Comparison of ENCODE assay signal across 8 cellular contexts in the genomic region with DNA sequence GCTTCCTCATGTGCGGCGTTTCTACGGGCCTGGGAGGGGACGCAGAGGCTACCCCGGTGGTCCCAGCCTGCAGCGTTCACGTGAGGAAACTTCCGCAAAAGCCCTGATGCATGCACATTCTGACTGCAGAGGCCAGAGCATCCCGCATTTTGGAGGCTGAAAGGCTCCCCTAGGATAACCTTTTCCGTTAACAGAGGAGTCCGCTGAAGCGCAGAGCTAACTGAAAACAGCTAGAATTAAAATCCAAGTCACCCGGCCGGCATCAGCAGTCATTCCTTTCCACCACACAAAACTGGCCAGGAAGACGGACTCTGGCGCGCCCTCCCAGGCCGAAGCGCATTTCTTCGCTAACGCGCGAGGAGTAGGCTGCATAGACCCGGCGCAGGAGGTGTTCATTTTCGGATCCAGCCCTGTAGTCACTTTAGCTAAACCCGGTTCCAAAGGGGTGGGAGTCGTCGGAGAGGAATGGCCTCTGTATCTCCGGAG. TPM values are rescaled to one million over a fixed set of nuclear protein-coding genes. Genes with fewer than 3 reads are reported as not detected.
DNase-seq lines count a peak whose midpoint lies in the region; ATAC-seq and TF ChIP-seq lines count a peak whose summit lies in the region.

No MANE protein-coding gene starts in this region.

- no peak for TF ChIP-seq EP300 in gastroesophageal sphincter (IDR thresholded peaks at IDR 0.05)

- no peak for TF ChIP-seq POLR2A in gastroesophageal sphincter (IDR thresholded peaks at IDR 0.05)

- POLR2A ChIA-PET in CD4-positive, alpha-beta T cell (lab: Charles Lee): no interaction called here
- POLR2A ChIA-PET in activated CD8-positive, alpha-beta T cell treated with anti-CD3 and anti-CD28 coated beads for 36 hours (lab: Charles Lee): interaction anchor here (1.2 kb wide), 1 partner anchor 69 kb away, joined by 3 read pairs; no protein-coding TSS in a partner anchor
- POLR2A ChIA-PET in PC-9 (lab: Charles Lee; ENCODE audit: unreplicated experiment): no interaction called here

- H3K4me1 ChIP-seq in gastroesophageal sphincter (peaks cover 0 to 64% (median 6%) of the 10 kb centered on the region in 3 donors), PC-9 (replicated peaks; ENCODE audit: insufficient read depth) (0 out of 2 replicates have a peak, but pooled peaks cover 6% of the 10 kb centered on the region)

- peaks cover 40% of the 10 kb centered on the region for H3K27me3 ChIP-seq in CD4-positive, alpha-beta T cell (ENCODE audit: control insufficient read depth, insufficient read depth, low read length)
- H3K27me3 ChIP-seq in gastroesophageal sphincter (no peaks in the 10 kb centered on the region), PC-9 (ENCODE audit: insufficient read depth, low read depth) (no peaks in the 10 kb centered on the region)

- no peaks in the 10 kb centered on the region for H4K20me1 ChIP-seq in PC-9 (ENCODE audit: insufficient read depth)

- H3K4me3 ChIP-seq in gastroesophageal sphincter: peak overlapping the region; percentile 67 to 98
- H3K4me3 ChIP-seq in PC-9: no peak overlapping the region

- peaks cover 11% of the 10 kb centered on the region for H3K4me1 Mint-ChIP-seq in CD4-positive, alpha-beta T cell (ENCODE audit: low read depth)
- H3K4me1 Mint-ChIP-seq in activated CD8-positive, alpha-beta T cell treated with anti-CD3 and anti-CD28 coated beads for 36 hours (ENCODE audit: low read depth): peaks cover 12% of the 10 kb centered on the region

- peaks cover 4% of the 10 kb centered on the region; the same call in 1 of the 2 replicates for H3F3A ChIP-seq in PC-9 (ENCODE audit: insufficient read depth, low read depth)

- no peak overlapping the region for H3K4me2 ChIP-seq in PC-9

- H3K27ac Mint-ChIP-seq in CD4-positive, alpha-beta T cell: no peak overlapping the region
- H3K27ac Mint-ChIP-seq in activated CD8-positive, alpha-beta T cell treated with anti-CD3 and anti-CD28 coated beads for 36 hours: no peak overlapping the region

- BruUV-seq in PC-9 (replicated peaks; lab: Mats Ljungman, UMichigan): no TSS peak

- H3K4me3 Mint-ChIP-seq in CD4-positive, alpha-beta T cell: peak overlapping the region; percentile 66
- H3K4me3 Mint-ChIP-seq in activated CD8-positive, alpha-beta T cell treated with anti-CD3 and anti-CD28 coated beads for 36 hours: peak overlapping the region; percentile 72

- no peak overlapping the region for H2AFZ ChIP-seq in PC-9

- intact Hi-C loops in CD4-positive, alpha-beta T cell (cut with DNase I, micrococcal nuclease): no loop called here
- intact Hi-C loops in activated CD8-positive, alpha-beta T cell treated with anti-CD3 and anti-CD28 coated beads for 36 hours (cut with micrococcal nuclease): no loop called here
- intact Hi-C loops in PC-9 (cut with micrococcal nuclease; ENCODE audit: unreplicated experiment): no loop called here

- peaks cover 5% of the 10 kb centered on the region for H3K9me3 ChIP-seq in CD4-positive, alpha-beta T cell (ENCODE audit: control insufficient read depth, low read length)
- H3K9me3 ChIP-seq in gastroesophageal sphincter (peaks cover 0 to 5% (median 0%) of the 10 kb centered on the region in 3 donors), PC-9 (ENCODE audit: insufficient read depth, low read depth) (peaks cover 4% of the 10 kb centered on the region; the same call in 1 of the 2 replicates)

- H3K36me3 ChIP-seq in gastroesophageal sphincter (peaks cover 0 to 19% of the 10 kb centered on the region in 2 donors), PC-9 (ENCODE audit: low read depth) (no peaks in the 10 kb centered on the region)

- H3K27me3 Mint-ChIP-seq in CD4-positive, alpha-beta T cell: peaks cover 61% of the 10 kb centered on the region
- H3K27me3 Mint-ChIP-seq in activated CD8-positive, alpha-beta T cell treated with anti-CD3 and anti-CD28 coated beads for 36 hours: peaks cover 40% of the 10 kb centered on the region

- CTCF ChIA-PET in CD4-positive, alpha-beta T cell (lab: Charles Lee): no interaction called here
- CTCF ChIA-PET in activated CD8-positive, alpha-beta T cell treated with anti-CD3 and anti-CD28 coated beads for 36 hours (lab: Charles Lee): interaction anchor here (1.4 kb wide), 1 partner anchor 70 kb away, joined by 4 read pairs; no protein-coding TSS in a partner anchor
- CTCF ChIA-PET in PC-9 (lab: Charles Lee): no interaction called here

- no peaks in the 10 kb centered on the region for H3K79me2 ChIP-seq in PC-9 (ENCODE audit: low read depth)

- no peaks in the 10 kb centered on the region for H3K9me2 ChIP-seq in PC-9 (ENCODE audit: insufficient read depth)

- H3K9me3 Mint-ChIP-seq in CD4-positive, alpha-beta T cell: peaks cover 3% of the 10 kb centered on the region
- H3K9me3 Mint-ChIP-seq in activated CD8-positive, alpha-beta T cell treated with anti-CD3 and anti-CD28 coated beads for 36 hours: peaks cover 9% of the 10 kb centered on the region

- WGBS in gastroesophageal sphincter (ENCODE audit: low coverage in 1 of 2), 2 donors: no CpG with 5 or more reads among the region's 30 CpGs

- no peak for TF ChIP-seq CTCF in CD4-positive, alpha-beta T cell (IDR thresholded peaks at IDR 0.05)
- TF ChIP-seq CTCF in activated CD8-positive, alpha-beta T cell treated with anti-CD3 and anti-CD28 coated beads for 36 hours (IDR thresholded peaks at IDR 0.05): no peak
- no peak for TF ChIP-seq CTCF in gastroesophageal sphincter (IDR thresholded peaks at IDR 0.05)
- no peak for TF ChIP-seq CTCF in PC-9 (conservative IDR thresholded peaks at IDR 0.05)

- DNase-seq in CD4-positive, alpha-beta T cell: no peak
- peak; percentile 14 for DNase-seq in activated CD8-positive, alpha-beta T cell treated with anti-CD3 and anti-CD28 coated beads for 36 hours
- peak; percentile 34 for DNase-seq in non-pigmented ciliary epithelial cell (ENCODE audit: low read depth)
- DNase-seq in PC-9: no peak
- no peak for DNase-seq in RKO (ENCODE audit: low spot score)

- H3K27ac ChIP-seq in CD4-positive, alpha-beta T cell (ENCODE audit: low read depth, low read length): no peak overlapping the region
- H3K27ac ChIP-seq in gastroesophageal sphincter (peak overlapping the region; percentile 89 to 100 (median 98)), PC-9 (no peak overlapping the region)

- H3K36me3 Mint-ChIP-seq in CD4-positive, alpha-beta T cell (ENCODE audit: low read depth): peaks cover 3% of the 10 kb centered on the region
- H3K36me3 Mint-ChIP-seq in activated CD8-positive, alpha-beta T cell treated with anti-CD3 and anti-CD28 coated beads for 36 hours (ENCODE audit: low read depth): peaks cover 5% of the 10 kb centered on the region

- no peak for ATAC-seq in CD4-positive, alpha-beta T cell (ENCODE audit: poor library complexity)
- ATAC-seq in HG02571 (IDR thresholded peaks at IDR 0.05; ENCODE audit: unreplicated experiment) (peak; percentile 19), gastroesophageal sphincter (peak; percentile 44), GM21786 (IDR thresholded peaks at IDR 0.05; ENCODE audit: unreplicated experiment) (no peak)
- peak; percentile 15 for ATAC-seq in activated CD8-positive, alpha-beta T cell treated with anti-CD3 and anti-CD28 coated beads for 36 hours

RNA-seq across cellular contexts. Expression of a gene that starts 0.7 kb away (rescaled TPM):
- total RNA-seq in CD4-positive, alpha-beta T cell: under 1 TPM; 0.88 to 0.98 TPM
- total RNA-seq in activated CD8-positive, alpha-beta T cell treated with anti-CD3 and anti-CD28 coated beads for 36 hours: 10 to 100 TPM; 11.5 to 12.6 TPM
- total RNA-seq in gastroesophageal sphincter (100 to 1,000 TPM; 398 to 983 (median 654) TPM), PC-9 (2021) (42.2 and 47.9 TPM in 2 replicates)

RNA-seq across cellular contexts. Expression of a gene that starts 53.1 kb away (rescaled TPM):
- not detected for total RNA-seq in CD4-positive, alpha-beta T cell
- total RNA-seq in activated CD8-positive, alpha-beta T cell treated with anti-CD3 and anti-CD28 coated beads for 36 hours: not detected
- total RNA-seq in gastroesophageal sphincter (1 to 10 TPM in 1 of 4 donors, under 1 TPM in 2, not detected in 1; 0.31 to 5.1 (median 0.59) TPM), PC-9 (2021) (not detected in 2 replicates)

Comparison
In these comparisons a context has a peak if more than half of its experiments do, and no peak if none do; other contexts are left out.
1. ATAC-seq: peak in HG02571 (single experiment), activated CD8-positive, alpha-beta T cell treated with anti-CD3 and anti-CD28 coated beads for 36 hours (single experiment) and gastroesophageal sphincter (single experiment); none in CD4-positive, alpha-beta T cell (single experiment) and GM21786 (single experiment).
2. DNase-seq: peak in activated CD8-positive, alpha-beta T cell treated with anti-CD3 and anti-CD28 coated beads for 36 hours (single experiment) and non-pigmented ciliary epithelial cell (single experiment); none in CD4-positive, alpha-beta T cell (0 of 10), PC-9 (0 of 2) and RKO (single experiment).
3. H3K27ac ChIP-seq: peak in gastroesophageal sphincter (4 of 4); none in CD4-positive, alpha-beta T cell (single experiment) and PC-9 (single experiment).